In genomic region chr20:34437330-34437986, GRCh38 we compare ENCODE assay signal across 10 cellular contexts.
DNase-seq lines count a peak whose midpoint lies in the region; ATAC-seq and TF ChIP-seq lines count a peak whose summit lies in the region.
"Had no signal": no experiment of that assay in that cellular context is flagged by ENCODE, and none has a peak within 500 bp of the region (broad histone marks: within the 10 kb centered on the region; RNA-seq: fewer than 3 reads in every experiment).

No MANE protein-coding gene starts in this region.

- POLR2A ChIA-PET in SK-N-SH (lab: Yijun Ruan, JAX): no interaction called here
- POLR2A ChIA-PET in activated CD8-positive, alpha-beta T cell treated with anti-CD3 and anti-CD28 coated beads for 36 hours (lab: Charles Lee): interaction anchor here (0.6 kb wide), 2 partner anchors 32 to 128 kb away, joined by 4 read pairs; no protein-coding TSS in a partner anchor

- H3K9me3 Mint-ChIP-seq in activated CD8-positive, alpha-beta T cell treated with anti-CD3 and anti-CD28 coated beads for 36 hours: no peaks in the 10 kb centered on the region
- no peaks in the 10 kb centered on the region for H3K9me3 Mint-ChIP-seq in progenitor cell of endocrine pancreas (ENCODE audit: low read depth)

- CTCF ChIA-PET in SK-N-SH (lab: Yijun Ruan, JAX): interaction anchor here (1.4 to 2.2 kb wide), 2 partner anchors 13 to 125 kb away, joined by 3 to 8 read pairs; no protein-coding TSS in a partner anchor
- CTCF ChIA-PET in activated CD8-positive, alpha-beta T cell treated with anti-CD3 and anti-CD28 coated beads for 36 hours (lab: Charles Lee): interaction anchor here (1.6 to 3.8 kb wide), 2 partner anchors 36 to 125 kb away, joined by 3 to 38 read pairs; no protein-coding TSS in a partner anchor

- 0 out of 2 replicates have a peak, but pooled peaks cover 9% of the 10 kb centered on the region for H4K20me1 ChIP-seq in SK-N-SH (ENCODE audit: insufficient read depth)

- intact Hi-C loops in activated CD8-positive, alpha-beta T cell treated with anti-CD3 and anti-CD28 coated beads for 36 hours (cut with micrococcal nuclease): no loop called here

- DNase-seq in SK-N-SH (no peak), foreskin melanocyte (peak; percentile 9), progenitor cell of endocrine pancreas (ENCODE audit: low spot score, unreplicated experiment) (no peak), anterior cingulate cortex (lab: John Stamatoyannopoulos, UW) (no peak), UCSD-AML1 (lab: John Stamatoyannopoulos, UW; ENCODE audit: unreplicated experiment) (no peak)
- no peak for DNase-seq in activated CD8-positive, alpha-beta T cell treated with anti-CD3 and anti-CD28 coated beads for 36 hours
- DNase-seq: 8988T; stimulated activated CD4-positive, alpha-beta T cell treated with anti-CD3 and anti-CD28 coated beads, Interleukin-2, amount 100 ng/mL, for 24 hours had no signal

- no peak overlapping the region for H2AFZ ChIP-seq in SK-N-SH (ENCODE audit: low read depth)

- peak overlapping the region; percentile 39 for H3K27ac Mint-ChIP-seq in activated CD8-positive, alpha-beta T cell treated with anti-CD3 and anti-CD28 coated beads for 36 hours
- H3K27ac Mint-ChIP-seq in progenitor cell of endocrine pancreas: peak overlapping the region; percentile 77

- H3K9ac ChIP-seq in SK-N-SH: no peak overlapping the region

- TF ChIP-seq EP300 in SK-N-SH (IDR thresholded peaks at IDR 0.05; ENCODE audit: borderline replicate concordance in 1 of 2, low read depth in 1 of 2, low read length in 1 of 2): no peak

- H3K36me3 ChIP-seq in SK-N-SH (replicated peaks in 1 of 2; ENCODE audit: control insufficient read depth in 1 of 2, insufficient read depth in 2 of 2, low read length in 1 of 2): peaks cover 30 to 45% of the 10 kb centered on the region in 2 experiments

- H3K27me3 Mint-ChIP-seq in activated CD8-positive, alpha-beta T cell treated with anti-CD3 and anti-CD28 coated beads for 36 hours: no peaks in the 10 kb centered on the region
- H3K27me3 Mint-ChIP-seq in progenitor cell of endocrine pancreas: no peaks in the 10 kb centered on the region

- no peak overlapping the region for H3K4me3 ChIP-seq in SK-N-SH (ENCODE audit: low read depth in 2 of 2, low read length in 1 of 2)

- no peaks in the 10 kb centered on the region for H3K27me3 ChIP-seq in SK-N-SH (ENCODE audit: insufficient read depth)

- H3K27ac ChIP-seq in SK-N-SH (ENCODE audit: low read depth in 2 of 2, low read length in 1 of 2): 0 out of 4 replicates have a peak overlapping the region, but pooled peaks of 1 of the 2 experiments have one; percentile 9

- TF ChIP-seq CTCF in SK-N-SH (IDR thresholded peaks at IDR 0.05): no peak
- TF ChIP-seq CTCF in activated CD8-positive, alpha-beta T cell treated with anti-CD3 and anti-CD28 coated beads for 36 hours (IDR thresholded peaks at IDR 0.05): no peak
- TF ChIP-seq CTCF in progenitor cell of endocrine pancreas (IDR thresholded peaks at IDR 0.05; ENCODE audit: unreplicated experiment): no peak

- H3F3A ChIP-seq in SK-N-SH (replicated peaks; ENCODE audit: insufficient read depth): peaks cover 12% of the 10 kb centered on the region

- TF ChIP-seq RAD21 in SK-N-SH (IDR thresholded peaks at IDR 0.05; ENCODE audit: low read length): no peak

- H3K4me3 Mint-ChIP-seq in activated CD8-positive, alpha-beta T cell treated with anti-CD3 and anti-CD28 coated beads for 36 hours: no peak overlapping the region
- H3K4me3 Mint-ChIP-seq in progenitor cell of endocrine pancreas (ENCODE audit: low read depth): no peak overlapping the region

- ATAC-seq in SK-N-SH treated with all-trans-retinoic acid at 6 μM for 48 hours: peak; percentile 63; the same call in 2 of the 3 replicates
- no peak for ATAC-seq in activated CD8-positive, alpha-beta T cell treated with anti-CD3 and anti-CD28 coated beads for 36 hours
- ATAC-seq in HG03108 (IDR thresholded peaks at IDR 0.05; ENCODE audit: unreplicated experiment): no peak

- no peak overlapping the region for H3K4me2 ChIP-seq in SK-N-SH

- no peaks in the 10 kb centered on the region for H3K9me2 ChIP-seq in SK-N-SH

- H3K4me1 Mint-ChIP-seq in activated CD8-positive, alpha-beta T cell treated with anti-CD3 and anti-CD28 coated beads for 36 hours (ENCODE audit: low read depth): peaks cover 11% of the 10 kb centered on the region
- peaks cover 4% of the 10 kb centered on the region for H3K4me1 Mint-ChIP-seq in progenitor cell of endocrine pancreas (ENCODE audit: low read depth)

- H3K9me3 ChIP-seq in SK-N-SH: no peaks in the 10 kb centered on the region

- WGBS in SK-N-SH (ENCODE audit: low lambda C conversion rate): 88% methylated on average over 6 of the region's 6 CpGs

- peaks cover 4% of the 10 kb centered on the region; the same call in 1 of the 2 replicates for H3K79me2 ChIP-seq in SK-N-SH (ENCODE audit: insufficient read depth)

- no peaks in the 10 kb centered on the region for H3K4me1 ChIP-seq in SK-N-SH (ENCODE audit: control insufficient read depth in 1 of 2, insufficient read depth in 2 of 2, low read depth in 1 of 2, low read length in 1 of 2)

- H3K36me3 Mint-ChIP-seq in activated CD8-positive, alpha-beta T cell treated with anti-CD3 and anti-CD28 coated beads for 36 hours (ENCODE audit: low read depth): peaks cover 13% of the 10 kb centered on the region
- peaks cover 14% of the 10 kb centered on the region for H3K36me3 Mint-ChIP-seq in progenitor cell of endocrine pancreas (ENCODE audit: insufficient read depth)

TF ChIP-seq in SK-N-SH treated with all-trans-retinoic acid at 6 μM for 48 hours, 23 proteins besides CTCF, POLR2A, EP300 and RAD21 (continues in another document):
- TF ChIP-seq ESRRG (CRISPR knock-in tag; IDR thresholded peaks at IDR 0.05) (no peak), CSRNP3 (CRISPR knock-in tag; IDR thresholded peaks at IDR 0.05) (no peak), OSR1 (CRISPR knock-in tag; IDR thresholded peaks at IDR 0.05) (no peak), ZNF565 (CRISPR knock-in tag; conservative IDR thresholded peaks at IDR 0.05; ENCODE audit: low read depth) (no peak), ISL1 (CRISPR knock-in tag; IDR thresholded peaks at IDR 0.05) (no peak), RARB (CRISPR knock-in tag; IDR thresholded peaks at IDR 0.05) (no peak)

TF ChIP-seq in SK-N-SH, 30 proteins besides CTCF, POLR2A, EP300 and RAD21:
- no peak for TF ChIP-seq JUND (IDR thresholded peaks at IDR 0.05)
- no peak for TF ChIP-seq TCF12 (IDR thresholded peaks at IDR 0.05)
- no peak for TF ChIP-seq TEAD4 (IDR thresholded peaks at IDR 0.05; ENCODE audit: borderline replicate concordance, insufficient read depth)
- no peak for TF ChIP-seq MAX (IDR thresholded peaks at IDR 0.05; ENCODE audit: low read depth)
- TF ChIP-seq SMC3 (IDR thresholded peaks at IDR 0.05; ENCODE audit: low read depth, low read length): no peak
- TF ChIP-seq SIN3A (IDR thresholded peaks at IDR 0.05; ENCODE audit: borderline replicate concordance, low read depth, low read length): no peak
TF ChIP-seq in SK-N-SH: peak in this region for 0.
